Comparison of ENCODE assay signal across 8 cellular contexts in genomic region chr9:72526901-72527800, GRCh38. TPM values are rescaled to one million over a fixed set of nuclear protein-coding genes. Genes with fewer than 3 reads are reported as not detected.
DNase-seq lines count a peak whose midpoint lies in the region; ATAC-seq and TF ChIP-seq lines count a peak whose summit lies in the region.

No MANE protein-coding gene starts in this region.

- peak overlapping the region in 57 of 59 donors; percentile 4 to 88 (median 71) for H3K27ac ChIP-seq in dorsolateral prefrontal cortex

- H3K4me3 ChIP-seq in dorsolateral prefrontal cortex = peak overlapping the region; percentile 8 to 67 (median 47)

- intact Hi-C loops in dorsolateral prefrontal cortex (cut with DNase I) = loop anchor here (1.0 to 5.0 kb wide), 3 partner anchors 60 to 162 kb away; partner anchors contain the start of gene ZFAND5 (in 2 of the 2)

- DNase-seq in GM03348 (ENCODE audit: low spot score) (peak; percentile 91), Kasumi-1 (lab: John Stamatoyannopoulos, UW) (peak; percentile 70 to 75), dorsolateral prefrontal cortex (peak; percentile 35 to 89 (median 74)), lung microvascular endothelial cell (ENCODE audit: low read depth in 2 of 2) (peak; percentile 89 to 99), UCSD-AML1 (lab: John Stamatoyannopoulos, UW; ENCODE audit: unreplicated experiment) (no peak)
- peak; percentile 43 to 72 for DNase-seq in activated CD4-positive, alpha-beta T cell treated with anti-CD3 and anti-CD28 coated beads, Interleukin-2, amount 50 U/mL, for 24 hours (ENCODE audit: low read depth in 1 of 2, low spot score in 1 of 2)
- DNase-seq in stimulated activated CD4-positive, alpha-beta T cell treated with anti-CD3 and anti-CD28 coated beads, TNF-alpha, amount 100 ng/mL, for 4 hours (ENCODE audit: low read depth in 3 of 3) = peak; percentile 39 to 60 (median 55)

- peak in 5 of 56 donors; percentile 11 to 22 (median 14) for TF ChIP-seq CTCF in dorsolateral prefrontal cortex (IDR thresholded peaks at IDR 0.05 in 54 of 56, conservative IDR thresholded peaks at IDR 0.05 in 2 of 56; ENCODE audit: low read depth in 1 of 56, partially characterized antibody in 56 of 56)

- no peaks in the 10 kb centered on the region for H3K27me3 ChIP-seq in dorsolateral prefrontal cortex

- peak; percentile 86 for ATAC-seq in GM21717 (IDR thresholded peaks at IDR 0.05; ENCODE audit: unreplicated experiment)

RNA-seq across cellular contexts. Expression of gene TMC1, which starts 5.7 kb away (rescaled TPM):
- total RNA-seq in dorsolateral prefrontal cortex (1 to 10 TPM in 93 of 120 experiments, under 1 TPM in 27; 0.21 to 6.0 (median 1.5) TPM), lung microvascular endothelial cell (0.20 and 0.22 TPM in 2 replicates)
